In the genomic region with DNA sequence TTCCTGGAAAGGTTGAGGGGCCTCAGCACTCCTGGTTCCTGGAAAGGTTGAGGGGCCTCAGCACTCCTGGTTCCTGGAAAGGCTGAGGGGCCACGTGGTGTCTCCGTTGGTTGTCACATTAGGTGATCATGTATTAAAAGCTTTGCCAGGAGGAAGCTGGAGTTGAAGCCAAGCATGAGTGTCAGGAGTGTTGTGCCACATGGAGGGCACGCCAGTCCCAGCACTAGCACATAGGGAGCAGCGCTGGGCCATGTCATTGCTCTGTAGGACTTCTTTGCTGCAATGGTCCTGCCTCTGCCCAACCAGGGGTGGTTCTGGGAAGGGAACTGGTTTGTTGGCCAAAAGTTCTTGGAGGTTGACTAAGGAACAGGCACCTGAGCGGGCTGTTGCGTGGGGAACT, we compare ENCODE assay signal across 21 cellular contexts. TPM values are rescaled to one million over a fixed set of nuclear protein-coding genes. Genes with fewer than 3 reads are reported as not detected.
A peak's percentile ranks its signal among the peaks of the same experiment; 100 is the strongest.
DNase-seq lines count a peak whose midpoint lies in the region; ATAC-seq and TF ChIP-seq lines count a peak whose summit lies in the region.
"Had no signal": no experiment of that assay in that cellular context is flagged by ENCODE, and none has a peak within 500 bp of the region (broad histone marks: within the 10 kb centered on the region; RNA-seq: fewer than 3 reads in every experiment).

No MANE protein-coding gene starts in this region.

- no peak overlapping the region for H3K4me3 Mint-ChIP-seq in GM23338
- H3K4me3 Mint-ChIP-seq: activated CD8-positive, alpha-beta memory T cell treated with anti-CD3 and anti-CD28 coated beads, Interleukin-2, amount 10 ng/mL, durations not matched to agents 7 days and 5 days; activated T-cell treated with anti-CD3 and anti-CD28 coated beads, Interleukin-2, amount 50 U/mL, for 72 hours had no signal

- H2BK12ac ChIP-seq in neuronal stem cell (ENCODE audit: low read length) = no peak overlapping the region

- peaks cover 5% of the 10 kb centered on the region for H3K27me3 Mint-ChIP-seq in GM23338 (ENCODE audit: insufficient read depth, low read depth, poor library complexity)
- H3K27me3 Mint-ChIP-seq: activated CD8-positive, alpha-beta memory T cell treated with anti-CD3 and anti-CD28 coated beads, Interleukin-2, amount 10 ng/mL, durations not matched to agents 7 days and 5 days; progenitor cell of endocrine pancreas had no signal

- H3K27me3 ChIP-seq in GM23338 (ENCODE audit: insufficient read depth) (no peaks in the 10 kb centered on the region), heart right ventricle (no peaks in the 10 kb centered on the region), neuronal stem cell (ENCODE audit: control insufficient read depth in 3 of 3, insufficient read depth in 3 of 3, low read depth in 1 of 3, low read length in 3 of 3) (no peaks in the 10 kb centered on the region)
- H3K27me3 ChIP-seq: esophagus squamous epithelium, neutrophil, testis had no signal

- H4K91ac ChIP-seq in neuronal stem cell (ENCODE audit: low read depth, low read length, poor library complexity) = peak overlapping the region; percentile 19

- ATAC-seq in GM23338 = no peak; the same call in 2 of the 3 replicates
- peak; percentile 28 to 76 (median 50) for ATAC-seq in heart right ventricle
- no peak for ATAC-seq in activated naive CD4-positive, alpha-beta T cell treated with anti-CD3 and anti-CD28 coated beads, Interleukin-2, amount 50 U/mL, for 72 hours

- H2BK120ac ChIP-seq in neuronal stem cell (ENCODE audit: low read depth, low read length) = no peak overlapping the region

- H3K9me3 Mint-ChIP-seq in GM23338 = no peaks in the 10 kb centered on the region
- H3K9me3 Mint-ChIP-seq in activated naive CD4-positive, alpha-beta T cell treated with anti-CD3 and anti-CD28 coated beads, Interleukin-2, amount 50 U/mL, for 72 hours = no peaks in the 10 kb centered on the region
- H3K9me3 Mint-ChIP-seq: activated T-cell treated with anti-CD3 and anti-CD28 coated beads, Interleukin-2, amount 50 U/mL, for 72 hours had no signal

- no peak overlapping the region for H3K14ac ChIP-seq in neuronal stem cell (ENCODE audit: low read length)

- POLR2A ChIA-PET in RWPE1 (lab: Yijun Ruan, JAX; ENCODE audit: low non-redundant PET) = no interaction called here

- H3K4me3 ChIP-seq in GM23338 (no peak overlapping the region), heart right ventricle (no peak overlapping the region), neuronal stem cell (ENCODE audit: low read length in 2 of 2) (no peak overlapping the region)
- H3K4me3 ChIP-seq: esophagus squamous epithelium, skin epidermis, testis had no signal

- DNase-seq in GM23338 (ENCODE audit: low spot score) (no peak), RWPE1 (ENCODE audit: low spot score) (no peak), heart right ventricle (no peak), neuronal stem cell (ENCODE audit: low spot score) (no peak), mucosa of gallbladder (ENCODE audit: low spot score) (no peak)
- no peak for DNase-seq in activated naive CD4-positive, alpha-beta T cell treated with anti-CD3 and anti-CD28 coated beads, Interleukin-2, amount 50 U/mL, for 72 hours (ENCODE audit: low spot score in 2 of 2)
- DNase-seq in activated effector memory CD4-positive, alpha-beta T cell treated with Interleukin-2 at 50 U/mL for 16 hours = no peak
- DNase-seq: activated CD4-positive, alpha-beta T cell treated with anti-CD3 and anti-CD28 coated beads for 4 hours; activated naive CD4-positive, alpha-beta T cell treated with anti-CD3 and anti-CD28 coated beads, Interleukin-2, amount 50 U/mL, for 16 hours; activated T-cell treated with anti-CD3 and anti-CD28 coated beads, Interleukin-2, amount 50 U/mL, for 72 hours; effector memory CD4-positive, alpha-beta T cell; esophagus squamous epithelium; NCI-H187 treated with DMSO at 0.1 percent for 48 hours; NCI-H526 treated with DMSO at 0.1 percent for 48 hours had no signal

- CTCF ChIA-PET in RWPE1 (lab: Yijun Ruan, JAX) = interaction anchor here (1.2 kb wide), 1 partner anchor 9 kb away, joined by 3 read pairs; no protein-coding TSS in a partner anchor

- WGBS in heart right ventricle, 2 donors = 74 to 82% methylated on average over 6 of the region's 6 CpGs
- no CpG with 5 or more reads among the region's 6 CpGs for WGBS in neuronal stem cell (ENCODE audit: extremely low coverage in 2 of 2, insufficient read length in 2 of 2, insufficient replicate concordance in 1 of 2), 2 donors

- H4K8ac ChIP-seq in neuronal stem cell (ENCODE audit: low read depth, low read length) = no peak overlapping the region

- no peak for TF ChIP-seq CTCF in GM23338 (conservative IDR thresholded peaks at IDR 0.05; ENCODE audit: low read depth in 2 of 2)
- no peak for TF ChIP-seq CTCF in RWPE1 (conservative IDR thresholded peaks at IDR 0.05; ENCODE audit: low read depth)
- TF ChIP-seq CTCF in heart right ventricle (IDR thresholded peaks at IDR 0.05) = no peak

- H2BK5ac ChIP-seq in neuronal stem cell (ENCODE audit: low read length) = no peak overlapping the region

- no peak overlapping the region for H3K9ac ChIP-seq in neuronal stem cell (ENCODE audit: low read depth, low read length, poor library complexity)
- H3K9ac ChIP-seq: SK-N-SH had no signal

- no peak overlapping the region for H3K27ac Mint-ChIP-seq in GM23338
- H3K27ac Mint-ChIP-seq in activated naive CD4-positive, alpha-beta T cell treated with anti-CD3 and anti-CD28 coated beads, Interleukin-2, amount 50 U/mL, for 72 hours = peak overlapping the region in 1 of 2 donors; percentile 17
- H3K27ac Mint-ChIP-seq: activated T-cell treated with anti-CD3 and anti-CD28 coated beads, Interleukin-2, amount 50 U/mL, for 72 hours; progenitor cell of endocrine pancreas had no signal

- H3K23ac ChIP-seq in neuronal stem cell (ENCODE audit: low read depth, low read length, poor library complexity) = no peak overlapping the region

- H3K79me2 ChIP-seq in GM23338 (replicated peaks; ENCODE audit: insufficient read depth) = no peaks in the 10 kb centered on the region

- H3K4ac ChIP-seq in neuronal stem cell (ENCODE audit: low read length) = no peak overlapping the region

- no peak overlapping the region for H3K18ac ChIP-seq in neuronal stem cell (ENCODE audit: low read length)

- no peak overlapping the region for H3K4me2 ChIP-seq in GM23338
- no peak overlapping the region for H3K4me2 ChIP-seq in neuronal stem cell (ENCODE audit: insufficient read depth, low read length, poor library complexity, severe bottlenecking)
- H3K4me2 ChIP-seq: SK-N-SH had no signal

- H2AK5ac ChIP-seq in neuronal stem cell (ENCODE audit: low read depth, low read length) = no peak overlapping the region

- no peaks in the 10 kb centered on the region for H3K9me3 ChIP-seq in heart right ventricle
- no peaks in the 10 kb centered on the region for H3K9me3 ChIP-seq in neuronal stem cell (replicated peaks in 1 of 2; ENCODE audit: control insufficient read depth in 2 of 2, insufficient read depth in 1 of 2, low read depth in 1 of 2, low read length in 2 of 2)
- H3K9me3 ChIP-seq: esophagus squamous epithelium, neutrophil, SK-N-SH, testis had no signal

- H3K27ac ChIP-seq in GM23338 (ENCODE audit: low read depth) = 0 out of 2 replicates have a peak overlapping the region, but pooled peaks have one; percentile 58
- H3K27ac ChIP-seq in RWPE1 = peak overlapping the region; percentile 34; the same call in 1 of the 2 replicates
- peak overlapping the region in 1 of 10 donors; percentile 29 for H3K27ac ChIP-seq in heart right ventricle
- no peak overlapping the region for H3K27ac ChIP-seq in neuronal stem cell (replicated peaks; ENCODE audit: low read length)
- H3K27ac ChIP-seq: C4-2B, neutrophil, skin epidermis had no signal

- H3K4me1 ChIP-seq in GM23338 (ENCODE audit: insufficient read depth) (no peaks in the 10 kb centered on the region), heart right ventricle (peaks cover 0 to 9% (median 0%) of the 10 kb centered on the region in 9 donors), neuronal stem cell (ENCODE audit: control insufficient read depth in 2 of 2, insufficient read depth in 1 of 2, low read depth in 1 of 2, low read length in 2 of 2) (peaks cover 2 to 5% of the 10 kb centered on the region in 2 donors)

- no peaks in the 10 kb centered on the region for H3K9me2 ChIP-seq in GM23338 (ENCODE audit: insufficient read depth)
- H3K9me2 ChIP-seq: SK-N-SH had no signal

- H2BK15ac ChIP-seq in neuronal stem cell (ENCODE audit: low read length) = no peak overlapping the region

- 0 out of 2 replicates have a peak, but pooled peaks cover 7% of the 10 kb centered on the region for H3F3A ChIP-seq in GM23338 (replicated peaks; ENCODE audit: low read depth)

- peaks cover 41% of the 10 kb centered on the region for H3K36me3 ChIP-seq in GM23338 (ENCODE audit: insufficient read depth)
- peaks cover 0 to 79% (median 47%) of the 10 kb centered on the region in 9 donors for H3K36me3 ChIP-seq in heart right ventricle
- peaks cover 36 to 65% of the 10 kb centered on the region in 2 donors for H3K36me3 ChIP-seq in neuronal stem cell (replicated peaks in 1 of 2; ENCODE audit: control insufficient read depth in 2 of 2, insufficient read depth in 2 of 2, low read length in 2 of 2)

- H4K20me1 ChIP-seq in GM23338 (replicated peaks; ENCODE audit: insufficient read depth) = peaks cover 6% of the 10 kb centered on the region

- no peaks in the 10 kb centered on the region for H3K79me1 ChIP-seq in neuronal stem cell (ENCODE audit: low read depth, low read length)

- intact Hi-C loops in heart right ventricle (cut with DNase I) = loop anchor here in 1 of 10 donors (5.0 kb wide), 1 partner anchor 260 kb away; a partner anchor contains a TSS

- H3K4me1 Mint-ChIP-seq in GM23338 = peaks cover 3% of the 10 kb centered on the region; the same call in 2 of the 3 replicates

- H2AFZ ChIP-seq in GM23338 = no peak overlapping the region
- H2AFZ ChIP-seq in neuronal stem cell (ENCODE audit: low read length) = no peak overlapping the region

- H3K36me3 Mint-ChIP-seq in GM23338 (ENCODE audit: low read depth) = peaks cover 55% of the 10 kb centered on the region
- H3K36me3 Mint-ChIP-seq in activated naive CD4-positive, alpha-beta T cell treated with anti-CD3 and anti-CD28 coated beads, Interleukin-2, amount 50 U/mL, for 72 hours = peaks cover 5 to 26% of the 10 kb centered on the region in 2 donors

TF ChIP-seq in GM23338, 12 proteins besides CTCF, POLR2A, EP300 and RAD21:
- no peak for TF ChIP-seq POLR2AphosphoS5 (IDR thresholded peaks at IDR 0.05; ENCODE audit: low read depth)
- TF ChIP-seq STAT1 (IDR thresholded peaks at IDR 0.05; ENCODE audit: unreplicated experiment) = no peak
TF ChIP-seq in GM23338: peak in this region for 0.

RNA-seq across cellular contexts. Expression of a gene that starts 13.3 kb away (rescaled TPM):
- total RNA-seq in GM23338 (2014; rRNA removed; shearing (Covaris generic)) = 236 and 244 TPM in 2 replicates
- polyA plus RNA-seq in GM23338 (2016; fragmentation: Nextera tagmentation; extraction: Ambion mirVana) (437 and 522 TPM in 2 replicates), heart right ventricle (1,000 to 10,000 TPM in 1 of 2 donors, 100 to 1,000 TPM in 1; 893 to 1,557 TPM)
- total RNA-seq in heart right ventricle (100 to 1,000 TPM; 551 to 977 (median 851) TPM), mucosa of gallbladder (157 TPM)
- 378 TPM for polyA plus RNA-seq in neuronal stem cell (2013, experiment 1 of 2)
- polyA plus RNA-seq in neuronal stem cell (2013, experiment 2 of 2) = 387 TPM
- total RNA-seq in activated naive CD4-positive, alpha-beta T cell treated with anti-CD3 and anti-CD28 coated beads, Interleukin-2, amount 50 U/mL, for 72 hours = 100 to 1,000 TPM; 208 to 242 TPM

Comparison
In these comparisons a context has a peak if more than half of its experiments do, and no peak if none do; other contexts are left out.
1. ATAC-seq: peak in heart right ventricle (8 of 8); none in GM23338 (single experiment) and activated naive CD4-positive, alpha-beta T cell treated with anti-CD3 and anti-CD28 coated beads, Interleukin-2, amount 50 U/mL, for 72 hours (0 of 2).